Comparison of ENCODE assay signal across 1 cellular context in the genomic region with DNA sequence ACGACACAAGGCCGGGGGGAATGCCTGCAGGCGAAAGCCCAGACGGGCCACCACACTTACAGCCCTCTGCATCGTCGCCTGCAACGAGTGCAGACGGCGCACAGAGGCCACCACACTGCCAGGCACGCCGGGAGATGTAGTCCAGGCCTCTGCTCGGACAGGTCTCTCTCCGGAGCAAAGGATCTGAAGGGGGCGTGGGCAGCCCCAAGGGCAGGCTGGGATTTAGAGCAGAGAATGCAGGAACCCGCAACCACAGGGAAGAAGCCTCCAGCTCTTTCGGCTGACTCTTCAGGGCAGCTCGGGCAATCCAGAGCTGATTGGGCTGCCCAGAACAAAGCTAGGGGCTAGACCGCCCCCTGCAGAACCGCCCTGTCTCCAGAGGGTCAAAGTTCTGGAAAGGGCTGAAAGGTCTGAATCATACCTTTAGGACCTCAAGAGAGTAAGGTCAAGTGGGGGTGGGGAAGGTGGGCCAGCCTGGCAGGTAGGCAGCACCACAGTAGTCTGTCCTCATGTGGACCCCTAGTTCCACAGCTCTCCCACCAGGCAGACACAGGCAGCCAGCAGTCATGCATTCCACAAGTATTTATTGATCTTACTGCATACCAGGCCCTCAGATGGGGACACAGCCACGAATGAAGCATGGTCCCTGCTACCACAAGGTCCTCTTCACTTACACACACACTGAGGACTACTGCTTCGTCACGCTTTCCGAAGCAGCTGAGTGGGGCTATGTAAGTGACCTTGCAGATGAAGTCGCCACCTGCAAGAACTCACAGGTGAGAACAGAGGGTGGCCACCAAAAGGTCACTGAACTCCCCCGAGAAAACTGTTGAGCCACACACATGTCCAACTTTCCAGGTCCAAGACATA.
TF ChIP-seq lines count a peak whose summit lies in the region.

TSS of gene AMT (minus strand) at position 95 of the 870 bp plus-strand sequence. CDS start at position 72, 23 bp downstream.

TF ChIP-seq in A549, 52 proteins besides CTCF, POLR2A, EP300 and RAD21 (continued from another document):
- TF ChIP-seq MAFK (IDR thresholded peaks at IDR 0.05; ENCODE audit: partially characterized antibody), result no peak
- no peak for TF ChIP-seq NFE2L2 (conservative IDR thresholded peaks at IDR 0.05; ENCODE audit: low read length)
